In the genomic region with DNA sequence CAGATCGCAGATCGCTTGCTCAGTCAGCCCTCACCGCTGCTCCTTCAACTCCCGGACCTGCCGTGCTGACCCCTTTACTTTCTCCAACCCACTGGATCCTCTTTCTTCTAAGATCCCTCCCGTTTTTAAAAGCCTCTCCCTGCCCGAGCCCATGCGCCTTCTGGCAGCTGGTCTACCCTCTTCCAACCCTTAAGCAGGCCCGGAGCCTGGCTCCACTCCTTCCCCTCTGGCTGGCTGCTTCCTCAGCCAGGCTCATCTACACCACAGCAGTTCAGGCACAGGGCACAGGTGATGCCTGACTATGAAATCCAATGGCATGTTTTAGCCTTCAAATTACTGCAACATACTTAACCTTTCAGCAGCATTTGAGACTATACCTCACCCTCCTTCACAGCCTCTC, we compare ENCODE assay signal across 15 cellular contexts.
A peak's percentile ranks its signal among the peaks of the same experiment; 100 is the strongest.
DNase-seq lines count a peak whose midpoint lies in the region; ATAC-seq and TF ChIP-seq lines count a peak whose summit lies in the region.
"Had no signal": no experiment of that assay in that cellular context is flagged by ENCODE, and none has a peak within 500 bp of the region (broad histone marks: within the 10 kb centered on the region; RNA-seq: fewer than 3 reads in every experiment).

No MANE protein-coding gene starts in this region.

- no peak overlapping the region for H3K9ac ChIP-seq in endodermal cell (ENCODE audit: extremely low read depth, low read length, poor library complexity, severe bottlenecking)
- H3K9ac ChIP-seq: GM23248 had no signal

- H3K27me3 Mint-ChIP-seq in endodermal cell (ENCODE audit: insufficient read depth), result peaks cover 4% of the 10 kb centered on the region

- H3K9me3 ChIP-seq in WERI-Rb-1 (ENCODE audit: severe bottlenecking) (no peaks in the 10 kb centered on the region), endodermal cell (ENCODE audit: control insufficient read depth, low read length) (no peaks in the 10 kb centered on the region), upper lobe of right lung (no peaks in the 10 kb centered on the region)
- H3K9me3 ChIP-seq: HAP-1 had no signal

- H3K27ac Mint-ChIP-seq in endodermal cell, result no peak overlapping the region
- H3K27ac Mint-ChIP-seq: CD4-positive, alpha-beta memory T cell; HFFc6 had no signal

- H3K9me3 Mint-ChIP-seq in endodermal cell, result no peaks in the 10 kb centered on the region
- H3K9me3 Mint-ChIP-seq: CD4-positive, alpha-beta memory T cell; HFFc6 had no signal

- intact Hi-C loops in upper lobe of right lung (cut with DNase I) (no loop called here), head of caudate nucleus (cut with DNase I) (no loop called here)

- H3K4me1 ChIP-seq in endodermal cell (ENCODE audit: control insufficient read depth, insufficient read depth, low read length) (no peaks in the 10 kb centered on the region), upper lobe of right lung (no peaks in the 10 kb centered on the region)

- no peaks in the 10 kb centered on the region for H3K27me3 ChIP-seq in WERI-Rb-1 (ENCODE audit: insufficient read depth, low read depth, severe bottlenecking)
- no peaks in the 10 kb centered on the region for H3K27me3 ChIP-seq in endodermal cell (ENCODE audit: control insufficient read depth, insufficient read depth, low read length, poor library complexity, severe bottlenecking)
- H3K27me3 ChIP-seq in upper lobe of right lung, result peaks cover 28% of the 10 kb centered on the region

- DNase-seq in WERI-Rb-1 (peak; percentile 41), endodermal cell (peak; percentile 44), upper lobe of right lung (no peak), head of caudate nucleus (no peak), epidermal melanocyte (ENCODE audit: insufficient read length, low spot score) (no peak), NCI-H1092 (lab: John Stamatoyannopoulos, UW) (no peak)
- DNase-seq: C1 segment of cervical spinal cord; Calu3; CD4-positive, alpha-beta memory T cell; COR-L47; DMS53; DMS79 treated with DMSO at 0.1 percent for 48 hours; GM23248; HFFc6 had no signal

- no peak overlapping the region for H3K4me3 ChIP-seq in WERI-Rb-1 (ENCODE audit: low read depth, low read length)
- H3K4me3 ChIP-seq in endodermal cell (ENCODE audit: low read length), result no peak overlapping the region
- no peak overlapping the region for H3K4me3 ChIP-seq in upper lobe of right lung
- H3K4me3 ChIP-seq: GM23248, HAP-1 had no signal

- no peak for TF ChIP-seq CTCF in WERI-Rb-1 (IDR thresholded peaks at IDR 0.05; ENCODE audit: low read depth, low read length)
- no peak for TF ChIP-seq CTCF in endodermal cell (conservative IDR thresholded peaks at IDR 0.05)
- no peak for TF ChIP-seq CTCF in upper lobe of right lung (IDR thresholded peaks at IDR 0.05)

- H3K4me1 Mint-ChIP-seq in endodermal cell, result no peaks in the 10 kb centered on the region
- H3K4me1 Mint-ChIP-seq: CD4-positive, alpha-beta memory T cell had no signal

- H3K36me3 Mint-ChIP-seq in endodermal cell (ENCODE audit: low read depth), result no peaks in the 10 kb centered on the region
- H3K36me3 Mint-ChIP-seq: CD4-positive, alpha-beta memory T cell had no signal

- H3K36me3 ChIP-seq in WERI-Rb-1, result peaks cover 13% of the 10 kb centered on the region
- no peaks in the 10 kb centered on the region for H3K36me3 ChIP-seq in endodermal cell (ENCODE audit: control insufficient read depth, insufficient read depth, low read length)
- H3K36me3 ChIP-seq in upper lobe of right lung, result no peaks in the 10 kb centered on the region
- H3K36me3 ChIP-seq: HAP-1 had no signal

- no peak overlapping the region for H3K27ac ChIP-seq in WERI-Rb-1
- H3K27ac ChIP-seq in endodermal cell (ENCODE audit: low read depth, low read length), result no peak overlapping the region
- no peak overlapping the region for H3K27ac ChIP-seq in upper lobe of right lung
- H3K27ac ChIP-seq: GM23248 had no signal

- 91 to 93% methylated on average over 5 to 9 of the region's 9 CpGs for WGBS in endodermal cell (ENCODE audit: insufficient coverage in 1 of 2, insufficient read length in 1 of 2), 2 experiments

- H3K4me3 Mint-ChIP-seq in endodermal cell, result no peak overlapping the region
- H3K4me3 Mint-ChIP-seq: CD4-positive, alpha-beta memory T cell; HFFc6 had no signal

- ATAC-seq in upper lobe of right lung, result peak; percentile 14

Comparison
In these comparisons a context has a peak if more than half of its experiments do, and no peak if none do; other contexts are left out.
1. DNase-seq: peak in WERI-Rb-1 (single experiment) and endodermal cell (single experiment); none in upper lobe of right lung (single experiment), head of caudate nucleus (0 of 42), epidermal melanocyte (single experiment) and NCI-H1092 (single experiment).